1 cellular context compared by ENCODE assay signal in the genomic region with DNA sequence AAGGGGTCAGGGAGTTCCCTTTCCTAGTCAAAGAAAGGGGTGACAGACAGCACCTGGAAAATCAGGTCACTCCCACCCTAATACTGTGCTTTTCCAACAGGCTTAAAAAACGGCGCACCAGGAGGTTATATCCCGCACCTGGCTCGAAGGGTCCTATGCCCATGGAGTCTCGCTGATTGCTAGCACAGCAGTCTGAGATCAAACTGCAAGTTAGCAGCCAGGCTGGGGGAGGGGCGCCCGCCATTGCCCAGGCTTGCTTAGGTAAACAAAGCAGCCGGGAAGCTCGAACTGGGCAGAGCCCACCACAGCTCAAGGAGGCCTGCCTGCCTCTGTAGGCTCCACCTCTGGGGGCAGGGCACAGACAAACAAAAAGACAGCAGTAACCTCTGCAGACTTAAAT.
DNase-seq lines count a peak whose midpoint lies in the region; ATAC-seq, FAIRE-seq and TF ChIP-seq lines count a peak whose summit lies in the region.
"Not testable (repeated sequence)": the region's sequence is repeated elsewhere in the genome, so short reads cannot be mapped to it uniquely, and the experiment has no call there.

No MANE protein-coding gene starts in this region.

- POLR2A ChIA-PET in HepG2 (lab: Yijun Ruan, JAX), result not testable (repeated sequence)

- peaks cover 17% of the 10 kb centered on the region for H3K9me3 ChIP-seq in HepG2 (ENCODE audit: low read length)

- not testable (repeated sequence) for TF ChIP-seq RAD21 in HepG2 (CRISPR knock-in tag; IDR thresholded peaks at IDR 0.05)

- not testable (repeated sequence) for BruUV-seq in HepG2 (replicated peaks; lab: Mats Ljungman, UMichigan)

- not testable (repeated sequence) for ATAC-seq in HepG2

- not testable (repeated sequence) for H3K4me3 ChIP-seq in HepG2 (replicated peaks in 1 of 3; ENCODE audit: insufficient read depth in 1 of 3, low read depth in 2 of 3, low read length in 3 of 3)

- in situ Hi-C loops in HepG2 (cut with HindIII; ENCODE audit: extremely low pct_ligation_motif_present, low pct_unique_long_range_greater_than_20kb), result not testable (repeated sequence)

- no CpG with 5 or more reads among the region's 9 CpGs for WGBS in HepG2 (ENCODE audit: low lambda C conversion rate)

- intact Hi-C loops in HepG2 (cut with micrococcal nuclease; ENCODE audit: unreplicated experiment), result not testable (repeated sequence)

- TF ChIP-seq POLR2A in HepG2 (IDR thresholded peaks at IDR 0.05; ENCODE audit: insufficient read depth in 1 of 2, low read depth in 2 of 2, low read length in 2 of 2), result not testable (repeated sequence)

- not testable (repeated sequence) for H3K79me2 ChIP-seq in HepG2 (ENCODE audit: insufficient read depth, low read length)

- not testable (repeated sequence) for H3K4me1 ChIP-seq in HepG2 (ENCODE audit: insufficient read depth, low read length)

- FAIRE-seq in HepG2 (lab: Jason Lieb, UNC), result not testable (repeated sequence)

- not testable (repeated sequence) for H3K27ac ChIP-seq in HepG2 (ENCODE audit: extremely low read length, insufficient read depth, low read length)

- H3K9ac ChIP-seq in HepG2 (ENCODE audit: insufficient read depth, low read depth, low read length), result not testable (repeated sequence)

- H3K36me3 ChIP-seq in HepG2 (replicated peaks in 1 of 2; ENCODE audit: control insufficient read depth in 1 of 2, insufficient read depth in 2 of 2, low read length in 2 of 2), result not testable (repeated sequence)

- H2AFZ ChIP-seq in HepG2 (ENCODE audit: low read length), result not testable (repeated sequence)

- not testable (repeated sequence) for H4K20me1 ChIP-seq in HepG2 (ENCODE audit: insufficient read depth, low read length)

- peak overlapping the region; percentile 12; the same call in 1 of the 2 replicates for H3K4me2 ChIP-seq in HepG2 (ENCODE audit: low read depth, low read length)

- not testable (repeated sequence) for H3K27me3 ChIP-seq in HepG2 (ENCODE audit: control insufficient read depth in 1 of 2, insufficient read depth in 2 of 2, low read length in 2 of 2)

- CTCF ChIA-PET in HepG2 (lab: Yijun Ruan, JAX; ENCODE audit: low intra/inter-chr PET ratio, low total read pairs), result not testable (repeated sequence)

- TF ChIP-seq EP300 in HepG2 (IDR thresholded peaks at IDR 0.05; ENCODE audit: low read depth in 2 of 2, low read length in 2 of 2); HepG2 (CRISPR knock-in tag; IDR thresholded peaks at IDR 0.05; ENCODE audit: borderline replicate concordance): not testable (repeated sequence)

- DNase-seq in HepG2 (ENCODE audit: low spot score), result not testable (repeated sequence)

- not testable (repeated sequence) for TF ChIP-seq CTCF in HepG2 (CRISPR knock-in tag; IDR thresholded peaks at IDR 0.05)

TF ChIP-seq in HepG2, 621 proteins besides CTCF, POLR2A, EP300 and RAD21:
- TF ChIP-seq, protein P1, sequence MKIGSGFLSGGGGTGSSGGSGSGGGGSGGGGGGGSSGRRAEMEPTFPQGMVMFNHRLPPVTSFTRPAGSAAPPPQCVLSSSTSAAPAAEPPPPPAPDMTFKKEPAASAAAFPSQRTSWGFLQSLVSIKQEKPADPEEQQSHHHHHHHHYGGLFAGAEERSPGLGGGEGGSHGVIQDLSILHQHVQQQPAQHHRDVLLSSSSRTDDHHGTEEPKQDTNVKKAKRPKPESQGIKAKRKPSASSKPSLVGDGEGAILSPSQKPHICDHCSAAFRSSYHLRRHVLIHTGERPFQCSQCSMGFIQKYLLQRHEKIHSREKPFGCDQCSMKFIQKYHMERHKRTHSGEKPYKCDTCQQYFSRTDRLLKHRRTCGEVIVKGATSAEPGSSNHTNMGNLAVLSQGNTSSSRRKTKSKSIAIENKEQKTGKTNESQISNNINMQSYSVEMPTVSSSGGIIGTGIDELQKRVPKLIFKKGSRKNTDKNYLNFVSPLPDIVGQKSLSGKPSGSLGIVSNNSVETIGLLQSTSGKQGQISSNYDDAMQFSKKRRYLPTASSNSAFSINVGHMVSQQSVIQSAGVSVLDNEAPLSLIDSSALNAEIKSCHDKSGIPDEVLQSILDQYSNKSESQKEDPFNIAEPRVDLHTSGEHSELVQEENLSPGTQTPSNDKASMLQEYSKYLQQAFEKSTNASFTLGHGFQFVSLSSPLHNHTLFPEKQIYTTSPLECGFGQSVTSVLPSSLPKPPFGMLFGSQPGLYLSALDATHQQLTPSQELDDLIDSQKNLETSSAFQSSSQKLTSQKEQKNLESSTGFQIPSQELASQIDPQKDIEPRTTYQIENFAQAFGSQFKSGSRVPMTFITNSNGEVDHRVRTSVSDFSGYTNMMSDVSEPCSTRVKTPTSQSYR (CRISPR knock-in tag; IDR thresholded peaks at IDR 0.05; ENCODE audit: borderline replicate concordance), result peak; percentile 59; the same call in 1 of the 2 replicates
